9 cellular contexts compared by ENCODE assay signal in genomic region chr11:73323464-73323863, GRCh38. TPM values are rescaled to one million over a fixed set of nuclear protein-coding genes. Genes with fewer than 3 reads are reported as not detected.
DNase-seq lines count a peak whose midpoint lies in the region; ATAC-seq and TF ChIP-seq lines count a peak whose summit lies in the region.
"Had no signal": no experiment of that assay in that cellular context is flagged by ENCODE, and none has a peak within 500 bp of the region (broad histone marks: within the 10 kb centered on the region; RNA-seq: fewer than 3 reads in every experiment).

No MANE protein-coding gene starts in this region.

- no peaks in the 10 kb centered on the region for H3K27me3 ChIP-seq in A673 (replicated peaks; ENCODE audit: insufficient read depth, low read depth, low read length, poor library complexity)
- H3K27me3 ChIP-seq in SJSA1 (replicated peaks) = no peaks in the 10 kb centered on the region

- H3K4me3 ChIP-seq in A673 (ENCODE audit: low read depth, low read length, poor library complexity, severe bottlenecking) (no peak overlapping the region), SJSA1 (no peak overlapping the region), foreskin fibroblast (ENCODE audit: low read depth in 1 of 2, low read length in 2 of 2) (no peak overlapping the region)

- ATAC-seq in esophagus mucosa (no peak), HG03442 (IDR thresholded peaks at IDR 0.05; ENCODE audit: unreplicated experiment) (no peak), HG02884 (IDR thresholded peaks at IDR 0.05; ENCODE audit: unreplicated experiment) (no peak)
- no peak for ATAC-seq in activated CD4-positive, CD25-positive, alpha-beta regulatory T cell treated with anti-CD3 and anti-CD28 coated beads, Interleukin-2, amount 50 U/mL, for 24 hours

- POLR2A ChIA-PET in A673 (lab: Charles Lee; ENCODE audit: low non-redundant PET) = no interaction called here

- CTCF ChIA-PET in A673 (lab: Charles Lee) = no interaction called here

- DNase-seq in A673 (ENCODE audit: low spot score) (no peak), SJSA1 (ENCODE audit: low read depth in 1 of 2, low spot score in 2 of 2) (peak; percentile 65 to 84), foreskin fibroblast (peak; percentile 72 to 85), myocyte (ENCODE audit: low read depth) (peak; percentile 37)
- DNase-seq: AML-193 had no signal

- H3K27ac ChIP-seq in A673 (ENCODE audit: low read depth, low read length, poor library complexity, severe bottlenecking) (peak overlapping the region; percentile 59), SJSA1 (peak overlapping the region; percentile 53)

- TF ChIP-seq CTCF in A673 (conservative IDR thresholded peaks at IDR 0.05; ENCODE audit: low read depth, low read length) (no peak), foreskin fibroblast (IDR thresholded peaks at IDR 0.05; ENCODE audit: low read depth, low read length) (no peak)

- H3K9me3 ChIP-seq in A673 (ENCODE audit: low read depth, low read length, poor library complexity, severe bottlenecking) (no peaks in the 10 kb centered on the region), SJSA1 (replicated peaks) (no peaks in the 10 kb centered on the region)

- H3K36me3 ChIP-seq in A673 (ENCODE audit: insufficient read depth, low read length, poor library complexity, severe bottlenecking) = no peaks in the 10 kb centered on the region
- peaks cover 27% of the 10 kb centered on the region for H3K36me3 ChIP-seq in SJSA1

- intact Hi-C loops in A673 (cut with micrococcal nuclease; ENCODE audit: unreplicated experiment) = no loop called here

- peaks cover 36% of the 10 kb centered on the region for H3K4me1 ChIP-seq in A673 (ENCODE audit: insufficient read depth, low read length, poor library complexity, severe bottlenecking)
- peaks cover 57% of the 10 kb centered on the region for H3K4me1 ChIP-seq in SJSA1 (replicated peaks)

- no TSS peak for BruUV-seq in A673 (replicated peaks; lab: Mats Ljungman, UMichigan)

RNA-seq across cellular contexts. Expression of gene ARHGEF17, which starts 15.4 kb away (rescaled TPM):
- total RNA-seq in A673 (2021) (24.0 and 32.0 TPM in 2 replicates), myocyte (38.0 and 38.4 TPM in 2 replicates), esophagus mucosa (5.4 TPM)
- 8.3 and 14.6 TPM in 2 replicates for total RNA-seq in SJSA1 (2014; rRNA removed; shearing (Covaris generic))
- 59.1 TPM for polyA plus RNA-seq in myocyte (2012)

RNA-seq across cellular contexts. Expression of gene P2RY6, which starts 51.3 kb away (rescaled TPM):
- total RNA-seq in A673 (2021) (0.43 TPM in 1 of 2 replicates, not detected in the other), myocyte (0.67 and 1.1 TPM in 2 replicates), esophagus mucosa (1.0 TPM)
- not detected in 2 replicates for total RNA-seq in SJSA1 (2014; rRNA removed; shearing (Covaris generic))
- 0.30 TPM for polyA plus RNA-seq in myocyte (2012)

RNA-seq across cellular contexts. Expression of gene RELT, which starts 52.7 kb away (rescaled TPM):
- total RNA-seq in A673 (2021) (16.2 and 20.9 TPM in 2 replicates), myocyte (3.4 and 10.2 TPM in 2 replicates), esophagus mucosa (3.9 TPM)
- 8.7 and 13.2 TPM in 2 replicates for total RNA-seq in SJSA1 (2014; rRNA removed; shearing (Covaris generic))
- polyA plus RNA-seq in myocyte (2012) = 2.1 TPM
